In the genomic region with DNA sequence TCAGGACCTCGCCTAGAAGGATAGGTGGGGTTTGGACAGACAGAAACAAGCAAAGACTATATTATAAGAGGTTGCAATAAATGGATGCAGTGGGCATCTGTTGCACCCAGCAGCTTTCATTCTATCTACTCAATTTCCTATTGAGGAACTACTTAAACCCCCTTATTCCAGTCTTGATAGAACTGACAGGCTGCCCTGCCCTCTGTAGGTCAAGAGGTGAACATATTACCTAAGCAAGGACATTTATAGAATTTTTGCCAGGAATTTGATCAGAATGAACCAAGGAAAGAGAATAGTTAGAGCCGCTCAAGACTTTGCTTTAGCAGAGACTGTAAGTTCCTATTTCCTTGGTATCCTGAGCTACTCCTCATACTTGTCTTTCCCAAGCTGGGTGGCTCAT, we compare ENCODE assay signal across 17 cellular contexts. TPM values are rescaled to one million over a fixed set of nuclear protein-coding genes. Genes with fewer than 3 reads are reported as not detected.
DNase-seq lines count a peak whose midpoint lies in the region; ATAC-seq and TF ChIP-seq lines count a peak whose summit lies in the region.
"Had no signal": no experiment of that assay in that cellular context is flagged by ENCODE, and none has a peak within 500 bp of the region (broad histone marks: within the 10 kb centered on the region; RNA-seq: fewer than 3 reads in every experiment).

No MANE protein-coding gene starts in this region.

- H3K9ac ChIP-seq in mesendoderm (ENCODE audit: low read length): no peak overlapping the region

- H3K27me3 Mint-ChIP-seq in activated T-cell treated with anti-CD3 and anti-CD28 coated beads, Interleukin-2, amount 50 U/mL, for 72 hours (ENCODE audit: low read depth): no peaks in the 10 kb centered on the region
- H3K27me3 Mint-ChIP-seq in HFFc6 (ENCODE audit: insufficient read depth): no peaks in the 10 kb centered on the region

- ATAC-seq in activated T-cell treated with anti-CD3 and anti-CD28 coated beads, Interleukin-2, amount 50 U/mL, for 72 hours (replicated peaks in 1 of 2): no peak
- no peak for ATAC-seq in GM18873 (IDR thresholded peaks at IDR 0.05; ENCODE audit: low FRiP score, unreplicated experiment)
- ATAC-seq: heart right ventricle, left cardiac atrium had no signal

- no peaks in the 10 kb centered on the region for H3K27me3 ChIP-seq in mesendoderm (ENCODE audit: insufficient read depth, low read length, poor library complexity)
- H3K27me3 ChIP-seq: heart right ventricle had no signal

- no peaks in the 10 kb centered on the region for H3K4me1 ChIP-seq in mesendoderm (ENCODE audit: control insufficient read depth, low read depth, low read length)

- peaks cover 60% of the 10 kb centered on the region for H3K4me1 Mint-ChIP-seq in activated T-cell treated with anti-CD3 and anti-CD28 coated beads, Interleukin-2, amount 50 U/mL, for 72 hours (ENCODE audit: low read depth)
- H3K4me1 Mint-ChIP-seq in HFFc6 (ENCODE audit: low read depth): peaks cover 30% of the 10 kb centered on the region

- peak overlapping the region; percentile 100 for H3K27ac Mint-ChIP-seq in activated T-cell treated with anti-CD3 and anti-CD28 coated beads, Interleukin-2, amount 50 U/mL, for 72 hours
- H3K27ac Mint-ChIP-seq in HFFc6: no peak overlapping the region

- no peak overlapping the region for H3K18ac ChIP-seq in mesendoderm (ENCODE audit: low read length)

- H3K27ac ChIP-seq in VCaP: no peak overlapping the region
- no peak overlapping the region for H3K27ac ChIP-seq in mesendoderm (ENCODE audit: low read depth, low read length)
- H3K27ac ChIP-seq: heart right ventricle, PC-9 had no signal

- H4K5ac ChIP-seq in mesendoderm (ENCODE audit: low read length): no peak overlapping the region

- H3K4me3 ChIP-seq in mesendoderm (ENCODE audit: low read length): no peak overlapping the region
- H3K4me3 ChIP-seq: heart right ventricle, PC-9 had no signal

- H3K4me2 ChIP-seq in mesendoderm (ENCODE audit: low read length): no peak overlapping the region
- H3K4me2 ChIP-seq: PC-9 had no signal

- H3K9me3 Mint-ChIP-seq in activated T-cell treated with anti-CD3 and anti-CD28 coated beads, Interleukin-2, amount 50 U/mL, for 72 hours: no peaks in the 10 kb centered on the region
- no peaks in the 10 kb centered on the region for H3K9me3 Mint-ChIP-seq in HFFc6

- H2AK5ac ChIP-seq in mesendoderm (ENCODE audit: low read length): no peak overlapping the region

- H3K23ac ChIP-seq in mesendoderm (ENCODE audit: low read length): no peak overlapping the region

- no peak overlapping the region for H4K8ac ChIP-seq in mesendoderm (ENCODE audit: low read depth, low read length)

- no peak overlapping the region for H3K56ac ChIP-seq in mesendoderm (ENCODE audit: low read length)

- WGBS in mesendoderm (ENCODE audit: extremely low coverage, insufficient coverage, low lambda C conversion rate): no CpG with 5 or more reads among the region's 2 CpGs

- H3K79me2 ChIP-seq in mesendoderm (ENCODE audit: control insufficient read depth, insufficient read depth, low read length): no peaks in the 10 kb centered on the region

- 0 out of 2 replicates have a peak, but pooled peaks have one; percentile 27 for TF ChIP-seq CTCF in HFFc6 (IDR thresholded peaks at IDR 0.05)
- peak; percentile 21; the same call in 1 of the 2 replicates for TF ChIP-seq CTCF in VCaP (conservative IDR thresholded peaks at IDR 0.05)

- H2BK5ac ChIP-seq in mesendoderm (ENCODE audit: low read length): no peak overlapping the region

- H3K36me3 Mint-ChIP-seq in activated T-cell treated with anti-CD3 and anti-CD28 coated beads, Interleukin-2, amount 50 U/mL, for 72 hours (ENCODE audit: insufficient read depth in 2 of 2): peaks cover 4 to 7% of the 10 kb centered on the region in 2 donors
- H3K36me3 Mint-ChIP-seq in HFFc6 (ENCODE audit: low read depth): peaks cover 16% of the 10 kb centered on the region

- H2BK15ac ChIP-seq in mesendoderm (replicated peaks; ENCODE audit: low read depth): no peak overlapping the region

- peak overlapping the region in 1 of 2 donors; percentile 61 for H3K4me3 Mint-ChIP-seq in activated T-cell treated with anti-CD3 and anti-CD28 coated beads, Interleukin-2, amount 50 U/mL, for 72 hours
- no peak overlapping the region for H3K4me3 Mint-ChIP-seq in HFFc6

- H3K36me3 ChIP-seq in mesendoderm (ENCODE audit: control insufficient read depth, insufficient read depth, low read length): no peaks in the 10 kb centered on the region

- peak in 1 of 2 donors; percentile 13 for DNase-seq in activated T-cell treated with anti-CD3 and anti-CD28 coated beads, Interleukin-2, amount 50 U/mL, for 72 hours
- DNase-seq in activated T-cell treated with anti-CD3 and anti-CD28 coated beads, Interleukin-2, amount 50 U/mL, for 1 hour: no peak
- DNase-seq in HFFc6: no peak
- peak; percentile 35 for DNase-seq in mesendoderm
- DNase-seq in EL: no peak
- DNase-seq in DMS79 (lab: John Stamatoyannopoulos, UW): no peak
- DNase-seq: activated CD4-positive, alpha-beta T cell treated with anti-CD3 and anti-CD28 coated beads for 1 hour; amygdala; DMS153; heart right ventricle; left cardiac atrium; MV-4-11; NCI-H2171 treated with DMSO at 0.1 percent for 48 hours; PC-9; posterior cingulate gyrus had no signal

- peaks cover 3% of the 10 kb centered on the region for H3K79me1 ChIP-seq in mesendoderm (ENCODE audit: low read length)

- H3K4ac ChIP-seq in mesendoderm (ENCODE audit: low read depth, low read length): no peak overlapping the region

- H2BK120ac ChIP-seq in mesendoderm (ENCODE audit: low read depth, low read length): no peak overlapping the region

RNA-seq across cellular contexts. Expression of gene VTI1A, which starts 9.5 kb away (rescaled TPM):
- 10 to 100 TPM; 65.5 to 71.8 TPM for total RNA-seq in activated T-cell treated with anti-CD3 and anti-CD28 coated beads, Interleukin-2, amount 50 U/mL, for 72 hours
- 10 to 100 TPM; 23.6 to 27.9 (median 24.9) TPM for total RNA-seq in HFFc6 (2021; fragmentation: NEBNext Ultra II Directional; extraction: Animal tissue kit (Norgen Biotek cat#: 25700))
- polyA plus RNA-seq in mesendoderm (2013, experiment 1 of 2): 10.7 TPM
- 10.1 TPM for polyA plus RNA-seq in mesendoderm (2013, experiment 2 of 2)

RNA-seq across cellular contexts. Expression of gene ZDHHC6, which starts 9.8 kb away (rescaled TPM):
- 10 to 100 TPM; 61.1 to 78.7 TPM for total RNA-seq in activated T-cell treated with anti-CD3 and anti-CD28 coated beads, Interleukin-2, amount 50 U/mL, for 72 hours
- 10 to 100 TPM; 23.1 to 30.5 (median 25.7) TPM for total RNA-seq in HFFc6 (2021; fragmentation: NEBNext Ultra II Directional; extraction: Animal tissue kit (Norgen Biotek cat#: 25700))
- 21.6 TPM for polyA plus RNA-seq in mesendoderm (2013, experiment 1 of 2)
- polyA plus RNA-seq in mesendoderm (2013, experiment 2 of 2): 21.7 TPM
